8 cellular contexts compared by ENCODE assay signal in genomic region chr11:83194284-83195175, GRCh38. TPM values are rescaled to one million over a fixed set of nuclear protein-coding genes. Genes with fewer than 3 reads are reported as not detected.
DNase-seq lines count a peak whose midpoint lies in the region; ATAC-seq and TF ChIP-seq lines count a peak whose summit lies in the region.

No MANE protein-coding gene starts in this region.

- no peaks in the 10 kb centered on the region for H3K9me3 ChIP-seq in breast epithelium

- intact Hi-C loops in breast epithelium (cut with DNase I; ENCODE audit: low total_unique reads): no loop called here

- peak overlapping the region; percentile 87 for H3K27ac ChIP-seq in VCaP
- peak overlapping the region; percentile 97 for H3K27ac ChIP-seq in breast epithelium

- peaks cover 0 to 17% of the 10 kb centered on the region in 2 donors for H3K4me1 ChIP-seq in breast epithelium

- DNase-seq in ELR (ENCODE audit: low read depth) (peak; percentile 89), HuH-7.5 (ENCODE audit: low spot score) (peak; percentile 13), breast epithelium (ENCODE audit: low spot score in 2 of 2) (peak; percentile 47 to 59), iris pigment epithelial cell (ENCODE audit: low read depth) (peak; percentile 87), middle frontal gyrus (ENCODE audit: extremely low spot score, low spot score) (no peak)
- DNase-seq in stimulated activated CD4-positive, alpha-beta T cell treated with anti-CD3 and anti-CD28 coated beads, Interleukin-12 subunit alpha, Interleukin-12 subunit beta, amount 100 ng/mL, for 4 hours: peak; percentile 33

- TF ChIP-seq CTCF in VCaP (conservative IDR thresholded peaks at IDR 0.05) (no peak), breast epithelium (IDR thresholded peaks at IDR 0.05) (no peak)

- peak; percentile 54 for TF ChIP-seq POLR2A in breast epithelium (IDR thresholded peaks at IDR 0.05)

- peak overlapping the region; percentile 75 to 89 (median 88) for H3K4me3 ChIP-seq in breast epithelium

- peak; percentile 50 for ATAC-seq in GM21576 (IDR thresholded peaks at IDR 0.05; ENCODE audit: unreplicated experiment)

- no peaks in the 10 kb centered on the region for H3K36me3 ChIP-seq in breast epithelium

- H3K27me3 ChIP-seq in breast epithelium: no peaks in the 10 kb centered on the region

RNA-seq across cellular contexts. Expression of gene ANKRD42, which starts 1.0 kb away (rescaled TPM):
- 10 to 100 TPM; 17.0 to 22.7 (median 17.4) TPM for total RNA-seq in breast epithelium

RNA-seq across cellular contexts. Expression of gene PCF11, which starts 37.6 kb away (rescaled TPM):
- total RNA-seq in breast epithelium: 100 to 1,000 TPM in 2 of 3 donors, 10 to 100 TPM in 1; 78.7 to 133 (median 130) TPM
